ENCODE assay signal across 16 cellular contexts in genomic region chrX:48460606-48461005, GRCh38. TPM values are rescaled to one million over a fixed set of nuclear protein-coding genes. Genes with fewer than 3 reads are reported as not detected.
DNase-seq lines count a peak whose midpoint lies in the region; ATAC-seq and TF ChIP-seq lines count a peak whose summit lies in the region.
"Had no signal": no experiment of that assay in that cellular context is flagged by ENCODE, and none has a peak within 500 bp of the region (broad histone marks: within the 10 kb centered on the region; RNA-seq: fewer than 3 reads in every experiment).

No MANE protein-coding gene starts in this region.

- H3K79me2 ChIP-seq in Karpas-422 (ENCODE audit: low read length) (no peaks in the 10 kb centered on the region), osteoblast (ENCODE audit: insufficient read depth, low read length) (peaks cover 6% of the 10 kb centered on the region)

- H3K9me3 ChIP-seq in Karpas-422 (ENCODE audit: low read length) (no peaks in the 10 kb centered on the region), osteoblast (ENCODE audit: low read depth, low read length) (no peaks in the 10 kb centered on the region), heart left ventricle (no peaks in the 10 kb centered on the region)
- H3K9me3 ChIP-seq: BE2C had no signal

- no peak overlapping the region for H3K27ac ChIP-seq in Karpas-422 (ENCODE audit: low read length)
- H3K27ac ChIP-seq in osteoblast (ENCODE audit: low read depth, low read length): no peak overlapping the region
- H3K27ac ChIP-seq in heart left ventricle: no peak overlapping the region
- H3K27ac ChIP-seq: C4-2B had no signal

- H3K36me3 ChIP-seq in Karpas-422 (ENCODE audit: insufficient read depth, low read length) (no peaks in the 10 kb centered on the region), osteoblast (ENCODE audit: insufficient read depth, low read length) (no peaks in the 10 kb centered on the region), heart left ventricle (no peaks in the 10 kb centered on the region)
- H3K36me3 ChIP-seq: BE2C had no signal

- peak; percentile 10 for DNase-seq in GM13976 (ENCODE audit: low spot score)
- peak; percentile 29 for DNase-seq in Karpas-422
- DNase-seq in hepatic stellate cell (ENCODE audit: low spot score): peak; percentile 1
- DNase-seq in osteoblast (ENCODE audit: insufficient read length, low spot score, missing footprints): peak; percentile 56
- DNase-seq in HuH-7 (ENCODE audit: low spot score): no peak
- DNase-seq in heart left ventricle: no peak
- DNase-seq in HT-29 (ENCODE audit: low spot score): no peak
- DNase-seq: BE2C; CD4-positive, alpha-beta memory T cell; DMS79; GOT3; H9 had no signal

- H3K9ac ChIP-seq in Karpas-422 (ENCODE audit: low read length): no peak overlapping the region

- ATAC-seq in heart left ventricle: no peak
- ATAC-seq: GM12878 had no signal

- no peaks in the 10 kb centered on the region for H3K27me3 ChIP-seq in Karpas-422 (ENCODE audit: low read length)
- no peaks in the 10 kb centered on the region for H3K27me3 ChIP-seq in osteoblast (ENCODE audit: insufficient read depth, low read length)
- H3K27me3 ChIP-seq in heart left ventricle: no peaks in the 10 kb centered on the region
- H3K27me3 ChIP-seq: BE2C had no signal

- TF ChIP-seq CTCF in GM13976 (IDR thresholded peaks at IDR 0.05; ENCODE audit: borderline replicate concordance, control extremely low read depth, extremely low read depth, insufficient read depth, missing control alignments): no peak
- no peak for TF ChIP-seq CTCF in osteoblast (IDR thresholded peaks at IDR 0.05; ENCODE audit: extremely low read depth, low read depth, low read length)
- no peak for TF ChIP-seq CTCF in heart left ventricle (IDR thresholded peaks at IDR 0.05)

- no peak overlapping the region for H3K4me3 ChIP-seq in Karpas-422 (ENCODE audit: low read length)
- H3K4me3 ChIP-seq in osteoblast (ENCODE audit: insufficient read depth, low read length): no peak overlapping the region
- H3K4me3 ChIP-seq in heart left ventricle: no peak overlapping the region
- H3K4me3 ChIP-seq: GM12878 had no signal

- H3K4me2 ChIP-seq in Karpas-422 (ENCODE audit: low read depth, low read length, poor library complexity, severe bottlenecking): no peak overlapping the region
- no peak overlapping the region for H3K4me2 ChIP-seq in osteoblast (ENCODE audit: insufficient read depth, low read length)

- 84 to 95% (median 92%) methylated on average over 9 to 11 of the region's 11 CpGs for whole genome bisulfite sequencing in heart left ventricle, 4 donors

- no peaks in the 10 kb centered on the region for H4K20me1 ChIP-seq in Karpas-422 (ENCODE audit: insufficient read depth, low read depth, low read length)
- H4K20me1 ChIP-seq in osteoblast (ENCODE audit: insufficient read depth, low read length): no peaks in the 10 kb centered on the region

- H2AFZ ChIP-seq in Karpas-422 (ENCODE audit: low read length) (no peak overlapping the region), osteoblast (ENCODE audit: low read length) (no peak overlapping the region)

- H3K9me2 ChIP-seq in Karpas-422 (replicated peaks; ENCODE audit: insufficient read depth, low read length): no peaks in the 10 kb centered on the region

- intact Hi-C loops in heart left ventricle (cut with DNase I): no loop called here

- no peak for TF ChIP-seq POLR2A in heart left ventricle (IDR thresholded peaks at IDR 0.05)

- no peaks in the 10 kb centered on the region for H3K4me1 ChIP-seq in Karpas-422 (ENCODE audit: low read length)
- H3K4me1 ChIP-seq in osteoblast (ENCODE audit: insufficient read depth, low read length): peaks cover 8% of the 10 kb centered on the region
- peaks cover 0 to 2% (median 0%) of the 10 kb centered on the region in 12 donors for H3K4me1 ChIP-seq in heart left ventricle
- H3K4me1 ChIP-seq: BE2C had no signal

- in situ Hi-C loops in GM13976 (cut with MboI; ENCODE audit: low sequenced_read_pairs, unreplicated experiment): loop anchor here (25.0 kb wide), 1 partner anchor 373 kb away; no protein-coding TSS in a partner anchor

RNA-seq across cellular contexts. Expression of gene SLC38A5, which starts 9.5 kb away (rescaled TPM):
- not detected in 2 replicates for total RNA-seq in Karpas-422 (2014; rRNA removed; shearing (Covaris generic); ENCODE audit: low replicate concordance)
- total RNA-seq in osteoblast (48.9 and 52.8 TPM in 2 replicates), heart left ventricle (1 to 10 TPM in 8 of 9 donors, under 1 TPM in 1; 0.52 to 6.1 (median 1.7) TPM)
- polyA plus RNA-seq in heart left ventricle: 10 to 100 TPM in 1 of 2 donors, 1 to 10 TPM in 1; 2.0 to 22.3 TPM
- 103 and 136 TPM in 2 replicates for total RNA-seq in HT-29 (2014; rRNA removed; shearing (Covaris generic))
- total RNA-seq: HT1080 had no signal

RNA-seq across cellular contexts. Expression of gene FTSJ1, which starts 15.4 kb away (rescaled TPM):
- total RNA-seq in Karpas-422 (2014; rRNA removed; shearing (Covaris generic); ENCODE audit: low replicate concordance): 22.9 and 36.3 TPM in 2 replicates
- total RNA-seq in osteoblast (67.3 and 67.5 TPM in 2 replicates), heart left ventricle (10 to 100 TPM; 13.6 to 34.3 (median 18.1) TPM)
- polyA plus RNA-seq in heart left ventricle: 10 to 100 TPM; 15.2 to 62.4 TPM
- 102 and 118 TPM in 2 replicates for total RNA-seq in HT-29 (2014; rRNA removed; shearing (Covaris generic))

RNA-seq across cellular contexts. Expression of gene PORCN, which starts 48.2 kb away (rescaled TPM):
- total RNA-seq in Karpas-422 (2014; rRNA removed; shearing (Covaris generic); ENCODE audit: low replicate concordance): 0.29 TPM in 1 of 2 replicates, not detected in the other
- total RNA-seq in osteoblast: 12.4 and 13.8 TPM in 2 replicates
- 10 to 100 TPM in 8 of 9 donors, 1 to 10 TPM in 1; 9.6 to 35.7 (median 17.3) TPM for total RNA-seq in heart left ventricle
- 10 to 100 TPM; 10.5 to 37.3 TPM for polyA plus RNA-seq in heart left ventricle
- 6.5 and 8.7 TPM in 2 replicates for total RNA-seq in HT-29 (2014; rRNA removed; shearing (Covaris generic))

RNA-seq across cellular contexts. Expression of gene SSX4B, which starts 48.8 kb away (rescaled TPM):
- not detected in 2 replicates for total RNA-seq in Karpas-422 (2014; rRNA removed; shearing (Covaris generic); ENCODE audit: low replicate concordance)
- not detected in 2 replicates for total RNA-seq in osteoblast
- not detected for total RNA-seq in heart left ventricle
- polyA plus RNA-seq in heart left ventricle: not detected
- not detected in 2 replicates for total RNA-seq in HT-29 (2014; rRNA removed; shearing (Covaris generic))
- total RNA-seq: CD4-positive, alpha-beta memory T cell; G401; GM12878; H9 had no signal
- polyA plus RNA-seq: CD4-positive, alpha-beta memory T cell; GM12878 had no signal

Comparison
In these comparisons a context has a peak if more than half of its experiments do, and no peak if none do; other contexts are left out.
1. DNase-seq: peak in GM13976 (single experiment), Karpas-422 (single experiment), hepatic stellate cell (single experiment) and osteoblast (single experiment); none in HuH-7 (single experiment), heart left ventricle (0 of 5) and HT-29 (single experiment).